10 cellular contexts compared by ENCODE assay signal in genomic region chr17:82019208-82019727, GRCh38. TPM values are rescaled to one million over a fixed set of nuclear protein-coding genes. Genes with fewer than 3 reads are reported as not detected.
DNase-seq lines count a peak whose midpoint lies in the region; ATAC-seq and TF ChIP-seq lines count a peak whose summit lies in the region.
"Had no signal": no experiment of that assay in that cellular context is flagged by ENCODE, and none has a peak within 500 bp of the region (broad histone marks: within the 10 kb centered on the region; RNA-seq: fewer than 3 reads in every experiment).

No MANE protein-coding gene starts in this region.

- no peaks in the 10 kb centered on the region for H3K9me3 ChIP-seq in HCT116 (ENCODE audit: control insufficient read depth in 1 of 2, insufficient read depth in 1 of 2, low read depth in 1 of 2, low read length in 2 of 2)
- H3K9me3 ChIP-seq in neuronal stem cell (replicated peaks in 1 of 2; ENCODE audit: control insufficient read depth in 2 of 2, insufficient read depth in 1 of 2, low read depth in 1 of 2, low read length in 2 of 2) = no peaks in the 10 kb centered on the region
- H3K9me3 ChIP-seq: A549, BE2C had no signal

- RAD21 ChIA-PET in HCT116 (lab: Charles Lee; ENCODE audit: low non-redundant PET in 1 of 2, low total read pairs in 2 of 2, uncharacterized antibody in 2 of 2, unreplicated experiment in 2 of 2) = interaction anchor here (4.8 to 5.3 kb wide), 2 partner anchors 59 kb away, joined by 40 to 50 read pairs; partner anchors contain the start of gene NOTUM (in 2 of the 2)

- H4K8ac ChIP-seq in neuronal stem cell (ENCODE audit: low read depth, low read length) = no peak overlapping the region

- H3K36me3 ChIP-seq in HCT116 (ENCODE audit: control insufficient read depth in 1 of 2, insufficient read depth in 2 of 2, low read length in 2 of 2) = peaks cover 0 to 10% of the 10 kb centered on the region in 2 experiments; a peak in 1 of 4 replicates
- peaks cover 6 to 27% of the 10 kb centered on the region in 2 donors for H3K36me3 ChIP-seq in neuronal stem cell (replicated peaks in 1 of 2; ENCODE audit: control insufficient read depth in 2 of 2, insufficient read depth in 2 of 2, low read length in 2 of 2)

- peak overlapping the region; percentile 93 for H3K27ac ChIP-seq in 22Rv1
- peak overlapping the region; percentile 36; the same call in 1 of the 2 replicates for H3K27ac ChIP-seq in HCT116 (ENCODE audit: low read depth, low read length)
- H3K27ac ChIP-seq in VCaP = peak overlapping the region; percentile 91
- no peak overlapping the region for H3K27ac ChIP-seq in neuronal stem cell (replicated peaks; ENCODE audit: low read length)

- no TSS peak for BruUV-seq in HCT116 (replicated peaks; lab: Mats Ljungman, UMichigan)

- no peaks in the 10 kb centered on the region for H3K9me2 ChIP-seq in HCT116 (ENCODE audit: insufficient read depth)

- TF ChIP-seq POLR2A in HCT116 (IDR thresholded peaks at IDR 0.05; ENCODE audit: borderline replicate concordance, extremely low read depth, insufficient read depth, insufficient read length) = no peak

- CTCF ChIA-PET in HCT116 (lab: Charles Lee) = interaction anchor here (0.7 to 5.3 kb wide), 14 partner anchors 8 to 169 kb away, joined by 3 to 151 read pairs (median 6); partner anchors contain the start of genes ARHGDIA, DCXR, MAFG and NOTUM

- no CpG with 5 or more reads among the region's 32 CpGs for WGBS in neuronal stem cell (ENCODE audit: extremely low coverage in 2 of 2, insufficient read length in 2 of 2, insufficient replicate concordance in 1 of 2), 2 donors

- H2AK5ac ChIP-seq in neuronal stem cell (ENCODE audit: low read depth, low read length) = peak overlapping the region; percentile 53

- H4K91ac ChIP-seq in neuronal stem cell (ENCODE audit: low read depth, low read length, poor library complexity) = no peak overlapping the region

- peak overlapping the region; percentile 61 for H2BK120ac ChIP-seq in neuronal stem cell (ENCODE audit: low read depth, low read length)

- H3K79me1 ChIP-seq in neuronal stem cell (ENCODE audit: low read depth, low read length) = peaks cover 27% of the 10 kb centered on the region

- H2BK12ac ChIP-seq in neuronal stem cell (ENCODE audit: low read length) = no peak overlapping the region

- no peak overlapping the region for H3K18ac ChIP-seq in neuronal stem cell (ENCODE audit: low read length)

- POLR2A ChIA-PET in HCT116 (lab: Charles Lee) = interaction anchor here (1.0 to 1.5 kb wide), 2 partner anchors 11 to 16 kb away, joined by 3 to 4 read pairs; partner anchors contain the start of gene RAC3

- intact Hi-C loops in HCT116 (cut with micrococcal nuclease) = no loop called here

- no peak for TF ChIP-seq RAD21 in HCT116 (IDR thresholded peaks at IDR 0.05; ENCODE audit: low read depth)

- H3K4me1 ChIP-seq in HCT116 (ENCODE audit: control insufficient read depth in 1 of 2, insufficient read depth in 2 of 2, low read length in 2 of 2) (peaks cover 25 to 44% of the 10 kb centered on the region in 2 experiments), neuronal stem cell (ENCODE audit: control insufficient read depth in 2 of 2, insufficient read depth in 1 of 2, low read depth in 1 of 2, low read length in 2 of 2) (peaks cover 9 to 18% of the 10 kb centered on the region in 2 donors)

- H2AFZ ChIP-seq in HCT116 (ENCODE audit: low read depth, low read length, poor library complexity, severe bottlenecking) (no peak overlapping the region), neuronal stem cell (ENCODE audit: low read length) (no peak overlapping the region)

- H2BK5ac ChIP-seq in neuronal stem cell (ENCODE audit: low read length) = no peak overlapping the region

- H3K79me2 ChIP-seq in HCT116 (ENCODE audit: insufficient read depth, low read length) = peaks cover 44% of the 10 kb centered on the region

- DNase-seq in HCT116 (ENCODE audit: low read depth, low spot score) (no peak), neuronal stem cell (ENCODE audit: low spot score) (no peak), activated T-cell treated with anti-CD3 and anti-CD28 coated beads for 4 hours (no peak), DMS 273 treated with DMSO at 0.1 percent for 48 hours (lab: John Stamatoyannopoulos, UW) (no peak)
- DNase-seq: DMS79 treated with DMSO at 0.1 percent for 48 hours had no signal

- H3K4me2 ChIP-seq in HCT116 (ENCODE audit: low read length) = no peak overlapping the region
- no peak overlapping the region for H3K4me2 ChIP-seq in neuronal stem cell (ENCODE audit: insufficient read depth, low read length, poor library complexity, severe bottlenecking)

- H3K14ac ChIP-seq in neuronal stem cell (ENCODE audit: low read length) = no peak overlapping the region

- peaks cover 4% of the 10 kb centered on the region; the same call in 1 of the 2 replicates for H4K20me1 ChIP-seq in HCT116 (ENCODE audit: insufficient read depth)

- peak overlapping the region; percentile 10 for H3K4ac ChIP-seq in neuronal stem cell (ENCODE audit: low read length)

- H3K4me3 ChIP-seq in HCT116 (replicated peaks in 1 of 2; ENCODE audit: low read depth in 1 of 2, low read length in 2 of 2) = no peak overlapping the region
- no peak overlapping the region for H3K4me3 ChIP-seq in neuronal stem cell (ENCODE audit: low read length in 2 of 2)
- H3K4me3 ChIP-seq: A549 had no signal

- H3K27me3 ChIP-seq in HCT116 (ENCODE audit: insufficient read depth, low read length) (no peaks in the 10 kb centered on the region), neuronal stem cell (ENCODE audit: control insufficient read depth in 3 of 3, insufficient read depth in 3 of 3, low read depth in 1 of 3, low read length in 3 of 3) (no peaks in the 10 kb centered on the region)
- H3K27me3 ChIP-seq: BE2C had no signal

- ATAC-seq in HCT116 = no peak
- no peak for ATAC-seq in HG02884 (IDR thresholded peaks at IDR 0.05; ENCODE audit: unreplicated experiment)

- H2BK15ac ChIP-seq in neuronal stem cell (ENCODE audit: low read length) = no peak overlapping the region

- H3K9ac ChIP-seq in HCT116 (ENCODE audit: low read length) (no peak overlapping the region), neuronal stem cell (ENCODE audit: low read depth, low read length, poor library complexity) (no peak overlapping the region)

- H3K23ac ChIP-seq in neuronal stem cell (ENCODE audit: low read depth, low read length, poor library complexity) = peak overlapping the region; percentile 55

- no peak for TF ChIP-seq CTCF in 22Rv1 (IDR thresholded peaks at IDR 0.05)
- no peak for TF ChIP-seq CTCF in HCT116 (IDR thresholded peaks at IDR 0.05 in 2 of 3, conservative IDR thresholded peaks at IDR 0.05 in 1 of 3; ENCODE audit: borderline replicate concordance in 1 of 3, insufficient read depth in 1 of 3, low read depth in 2 of 3, low read length in 2 of 3)
- no peak for TF ChIP-seq CTCF in VCaP (conservative IDR thresholded peaks at IDR 0.05)

TF ChIP-seq in HCT116, 20 proteins besides CTCF, POLR2A, EP300 and RAD21 (continues in another document):
- TF ChIP-seq SP1 (IDR thresholded peaks at IDR 0.05; ENCODE audit: low read depth) (no peak), ZNF274 (IDR thresholded peaks at IDR 0.05; ENCODE audit: low read depth, low read length) (no peak), FOSL1 (IDR thresholded peaks at IDR 0.05; ENCODE audit: low read depth) (no peak), EZH2 (IDR thresholded peaks at IDR 0.05) (no peak), MAX (IDR thresholded peaks at IDR 0.05) (no peak), SRF (IDR thresholded peaks at IDR 0.05; ENCODE audit: low read depth) (no peak), ZFX (IDR thresholded peaks at IDR 0.05) (no peak), YY1 (IDR thresholded peaks at IDR 0.05; ENCODE audit: extremely low read depth, insufficient replicate concordance, low read depth, low read length) (no peak), POLR2AphosphoS5 (IDR thresholded peaks at IDR 0.05; ENCODE audit: low read depth, low read length) (no peak), ATF3 (IDR thresholded peaks at IDR 0.05) (no peak), ZBTB33 (IDR thresholded peaks at IDR 0.05; ENCODE audit: extremely low read depth, insufficient replicate concordance, low read length) (no peak), JUND (IDR thresholded peaks at IDR 0.05) (no peak)

RNA-seq across cellular contexts. Expression of gene CENPX, which starts 3.4 kb away (rescaled TPM):
- total RNA-seq in HCT116 (2021; ENCODE audit: unreplicated experiment) = 184 TPM
- polyA plus RNA-seq in HCT116 (2012) = 149 and 157 TPM in 2 replicates
- polyA plus RNA-seq in neuronal stem cell (2013, experiment 1 of 2) = 45.1 TPM
- 45.1 TPM for polyA plus RNA-seq in neuronal stem cell (2013, experiment 2 of 2)

RNA-seq across cellular contexts. Expression of gene LRRC45, which starts 3.8 kb away (rescaled TPM):
- total RNA-seq in HCT116 (2021; ENCODE audit: unreplicated experiment) = 40.1 TPM
- polyA plus RNA-seq in HCT116 (2012) = 17.3 and 17.4 TPM in 2 replicates
- 13.2 TPM for polyA plus RNA-seq in neuronal stem cell (2013, experiment 1 of 2)
- polyA plus RNA-seq in neuronal stem cell (2013, experiment 2 of 2) = 12.5 TPM

RNA-seq across cellular contexts. Expression of gene RAC3, which starts 12.2 kb away (rescaled TPM):
- 120 TPM for total RNA-seq in HCT116 (2021; ENCODE audit: unreplicated experiment)
- polyA plus RNA-seq in HCT116 (2012) = 114 and 123 TPM in 2 replicates
- 61.3 TPM for polyA plus RNA-seq in neuronal stem cell (2013, experiment 1 of 2)
- 55.7 TPM for polyA plus RNA-seq in neuronal stem cell (2013, experiment 2 of 2)

RNA-seq across cellular contexts. Expression of gene DCXR, which starts 18.2 kb away (rescaled TPM):
- total RNA-seq in HCT116 (2021; ENCODE audit: unreplicated experiment) = 306 TPM
- 324 and 351 TPM in 2 replicates for polyA plus RNA-seq in HCT116 (2012)
- 72.9 TPM for polyA plus RNA-seq in neuronal stem cell (2013, experiment 1 of 2)
- 72.2 TPM for polyA plus RNA-seq in neuronal stem cell (2013, experiment 2 of 2)

RNA-seq across cellular contexts. Expression of gene RFNG, which starts 32.3 kb away (rescaled TPM):
- total RNA-seq in HCT116 (2021; ENCODE audit: unreplicated experiment) = 52.0 TPM
- polyA plus RNA-seq in HCT116 (2012) = 53.5 and 62.2 TPM in 2 replicates
- 25.7 TPM for polyA plus RNA-seq in neuronal stem cell (2013, experiment 1 of 2)
- polyA plus RNA-seq in neuronal stem cell (2013, experiment 2 of 2) = 26.2 TPM
